ENCODE assay signal across 18 cellular contexts in genomic region chr17:83133302-83134121, GRCh38. TPM values are rescaled to one million over a fixed set of nuclear protein-coding genes. Genes with fewer than 3 reads are reported as not detected.
A peak's percentile ranks its signal among the peaks of the same experiment; 100 is the strongest.
DNase-seq lines count a peak whose midpoint lies in the region; ATAC-seq, FAIRE-seq and TF ChIP-seq lines count a peak whose summit lies in the region.
"Had no signal": no experiment of that assay in that cellular context is flagged by ENCODE, and none has a peak within 500 bp of the region (broad histone marks: within the 10 kb centered on the region; RNA-seq: fewer than 3 reads in every experiment).

No MANE protein-coding gene starts in this region.

- TF ChIP-seq POLR2A in suprapubic skin (IDR thresholded peaks at IDR 0.05): no peak

- 60% methylated on average over 16 of the region's 16 CpGs for WGBS in right cardiac atrium
- WGBS in suprapubic skin: 76% methylated on average over 8 of the region's 16 CpGs

- H3K27ac ChIP-seq in right cardiac atrium (ENCODE audit: low read length) (no peak overlapping the region), suprapubic skin (no peak overlapping the region)
- H3K27ac ChIP-seq: skin epidermis had no signal

- FAIRE-seq in GM19239 (lab: Jason Lieb, UNC): no peak

- H3K4me1 ChIP-seq in right cardiac atrium (ENCODE audit: control insufficient read depth, insufficient read depth, low read length) (no peaks in the 10 kb centered on the region), suprapubic skin (no peaks in the 10 kb centered on the region)

- H3K36me3 ChIP-seq in suprapubic skin: no peaks in the 10 kb centered on the region

- DNase-seq in activated effector memory CD4-positive, alpha-beta T cell treated with anti-CD3 and anti-CD28 coated beads, Interleukin-2, amount 50 U/mL, for 16 hours: peak; percentile 27
- no peak for DNase-seq in activated effector memory CD4-positive, alpha-beta T cell treated with Interleukin-2 at 50 U/mL for 16 hours
- peak in 2 of 3 donors; percentile 56 to 60 for DNase-seq in right cardiac atrium
- peak; percentile 46 to 54 for DNase-seq in suprapubic skin (ENCODE audit: low spot score in 2 of 2)
- DNase-seq in HuH-7 (ENCODE audit: low spot score): no peak
- no peak for DNase-seq in GM19239 (ENCODE audit: insufficient read length, low spot score)
- DNase-seq: activated CD4-positive, alpha-beta T cell treated with anti-CD3 and anti-CD28 coated beads, Interleukin-2, amount 50 U/mL, for 1 hour; Caco-2; GOT3; hypothalamus; KBM-7; NCI-H1417 treated with DMSO at 0.1 percent for 48 hours; NCI-H524 treated with DMSO at 0.1 percent for 48 hours had no signal

- H3K9me3 ChIP-seq in right cardiac atrium (ENCODE audit: control insufficient read depth, low read length) (no peaks in the 10 kb centered on the region), suprapubic skin (no peaks in the 10 kb centered on the region)
- H3K9me3 ChIP-seq: Caco-2 had no signal

- intact Hi-C loops in right cardiac atrium (cut with DNase I): no loop called here

- ATAC-seq in SK-N-SH treated with all-trans-retinoic acid at 6 μM for 48 hours (peak; percentile 59), right cardiac atrium (peak; percentile 33 to 37), HG03469 (IDR thresholded peaks at IDR 0.05; ENCODE audit: unreplicated experiment) (no peak)
- ATAC-seq: activated T-helper 17 cell treated with anti-CD3 and anti-CD28 coated beads, Interleukin-2, amount 50 U/mL, for 72 hours; stimulated activated naive CD8-positive, alpha-beta T cell treated with anti-CD3 and anti-CD28 coated beads, Interleukin-15, amount 100 ng/mL, for 72 hours had no signal

- H3K27me3 ChIP-seq in right cardiac atrium (ENCODE audit: control insufficient read depth, insufficient read depth): no peaks in the 10 kb centered on the region
- H3K27me3 ChIP-seq in suprapubic skin: peaks cover 12% of the 10 kb centered on the region

- no peak for TF ChIP-seq EP300 in suprapubic skin (IDR thresholded peaks at IDR 0.05)

- no peak for TF ChIP-seq CTCF in suprapubic skin (IDR thresholded peaks at IDR 0.05)

- H3K4me3 ChIP-seq in right cardiac atrium (ENCODE audit: low read length): no peak overlapping the region
- H3K4me3 ChIP-seq in suprapubic skin: no peak overlapping the region
- H3K4me3 ChIP-seq: skin epidermis had no signal

TF ChIP-seq in SK-N-SH treated with all-trans-retinoic acid at 6 μM for 48 hours, 23 proteins besides CTCF, POLR2A, EP300 and RAD21:
- no peak for TF ChIP-seq ISL1 (CRISPR knock-in tag; IDR thresholded peaks at IDR 0.05)
- TF ChIP-seq CSRNP3 (CRISPR knock-in tag; IDR thresholded peaks at IDR 0.05): no peak

RNA-seq across cellular contexts. Expression of gene METRNL, which starts 54.1 kb away (rescaled TPM):
- total RNA-seq in right cardiac atrium (10 to 100 TPM; 57.3 to 77.1 (median 70.9) TPM), suprapubic skin (100 to 1,000 TPM in 3 of 4 donors, 10 to 100 TPM in 1; 59.1 to 222 (median 155) TPM)
- polyA plus RNA-seq in right cardiac atrium: 67.9 TPM

Comparison
In these comparisons a context has a peak if more than half of its experiments do, and no peak if none do; other contexts are left out.
1. DNase-seq: peak in activated effector memory CD4-positive, alpha-beta T cell treated with anti-CD3 and anti-CD28 coated beads, Interleukin-2, amount 50 U/mL, for 16 hours (single experiment), right cardiac atrium (2 of 3) and suprapubic skin (2 of 2); none in activated effector memory CD4-positive, alpha-beta T cell treated with Interleukin-2 at 50 U/mL for 16 hours (single experiment), HuH-7 (single experiment) and GM19239 (single experiment).